ENCODE assay signal across 8 cellular contexts in genomic region chr13:72781461-72782439, GRCh38. TPM values are rescaled to one million over a fixed set of nuclear protein-coding genes. Genes with fewer than 3 reads are reported as not detected.
DNase-seq lines count a peak whose midpoint lies in the region; ATAC-seq and TF ChIP-seq lines count a peak whose summit lies in the region.

Gene DIS3, minus strand, starts transcription at chr13:72781900. Its CDS starts 68 bp downstream, at chr13:72781832.
Gene PIBF1, plus strand, starts transcription at chr13:72782133. Its CDS starts 1,337 bp downstream, at chr13:72783470.

- H3K4me3 Mint-ChIP-seq in activated T-helper 17 cell treated with anti-CD3 and anti-CD28 coated beads, Interleukin-2, amount 50 U/mL, for 72 hours = peak within 1 kb of the TSS; percentile 98
- H3K4me3 Mint-ChIP-seq in naive thymus-derived CD8-positive, alpha-beta T cell = peak within 1 kb of the TSS; percentile 98 to 100 (median 99)

- peak; percentile 99 for DNase-seq in ELF-1 (ENCODE audit: low read depth, low spot score)
- peak; percentile 94 for DNase-seq in GOT3 (lab: John Stamatoyannopoulos, UW)
- peak; percentile 78 for DNase-seq in LNCaP clone FGC (ENCODE audit: low read depth)
- peak; percentile 97 for DNase-seq in RWPE1 (ENCODE audit: low spot score)
- peak; percentile 97 for DNase-seq in fibroblast of mammary gland (ENCODE audit: low read depth)
- peak; percentile 87 to 97 (median 94) for DNase-seq in naive thymus-derived CD8-positive, alpha-beta T cell
- peak; percentile 83 to 94 (median 92) for DNase-seq in stimulated activated naive CD4-positive, alpha-beta T cell (lab: John Stamatoyannopoulos, UW)

- no peaks in the 10 kb centered on the region for H3K27me3 Mint-ChIP-seq in activated T-helper 17 cell treated with anti-CD3 and anti-CD28 coated beads, Interleukin-2, amount 50 U/mL, for 72 hours
- no peaks in the 10 kb centered on the region for H3K27me3 Mint-ChIP-seq in naive thymus-derived CD8-positive, alpha-beta T cell

- H3K36me3 Mint-ChIP-seq in activated T-helper 17 cell treated with anti-CD3 and anti-CD28 coated beads, Interleukin-2, amount 50 U/mL, for 72 hours (ENCODE audit: low read depth) = peaks cover 88% of the 10 kb centered on the region
- H3K36me3 Mint-ChIP-seq in naive thymus-derived CD8-positive, alpha-beta T cell = peaks cover 4 to 46% (median 19%) of the 10 kb centered on the region in 3 donors

- no peaks in the 10 kb centered on the region for H3K9me3 Mint-ChIP-seq in activated T-helper 17 cell treated with anti-CD3 and anti-CD28 coated beads, Interleukin-2, amount 50 U/mL, for 72 hours
- peaks cover 0 to 2% (median 0%) of the 10 kb centered on the region in 9 donors for H3K9me3 Mint-ChIP-seq in naive thymus-derived CD8-positive, alpha-beta T cell

- peak; percentile 97 for ATAC-seq in activated T-helper 17 cell treated with anti-CD3 and anti-CD28 coated beads, Interleukin-2, amount 50 U/mL, for 72 hours (replicated peaks)
- ATAC-seq in naive thymus-derived CD8-positive, alpha-beta T cell = peak; percentile 96 to 97

- POLR2A ChIA-PET in RWPE1 (lab: Yijun Ruan, JAX; ENCODE audit: low non-redundant PET) = no interaction called here
- POLR2A ChIA-PET in naive thymus-derived CD8-positive, alpha-beta T cell (lab: Charles Lee) = interaction anchor here (1.4 kb wide), 1 partner anchor 54 kb away, joined by 3 read pairs; the partner anchor contains the start of genes BORA and MZT1

- H3K4me3 ChIP-seq in LNCaP clone FGC (ENCODE audit: low read depth, low read length) = peak within 1 kb of the TSS; percentile 80
- H3K4me3 ChIP-seq in fibroblast of mammary gland (ENCODE audit: control insufficient read depth, low read depth, low read length) = peak within 1 kb of the TSS; percentile 99

- TF ChIP-seq CTCF in LNCaP clone FGC (IDR thresholded peaks at IDR 0.05; ENCODE audit: control insufficient read depth, extremely low read depth, insufficient read depth) (no peak), RWPE1 (conservative IDR thresholded peaks at IDR 0.05; ENCODE audit: low read depth) (no peak), fibroblast of mammary gland (conservative IDR thresholded peaks at IDR 0.05; ENCODE audit: control insufficient read depth, insufficient read depth, low read depth, low read length) (no peak)

- H3K27ac ChIP-seq in RWPE1 = peak within 1 kb of the TSS; percentile 86

- CTCF ChIA-PET in RWPE1 (lab: Yijun Ruan, JAX) = no interaction called here

- H3K27ac Mint-ChIP-seq in activated T-helper 17 cell treated with anti-CD3 and anti-CD28 coated beads, Interleukin-2, amount 50 U/mL, for 72 hours = peak within 1 kb of the TSS; percentile 99
- peak within 1 kb of the TSS; percentile 97 to 100 (median 99) for H3K27ac Mint-ChIP-seq in naive thymus-derived CD8-positive, alpha-beta T cell

- H3K4me1 Mint-ChIP-seq in activated T-helper 17 cell treated with anti-CD3 and anti-CD28 coated beads, Interleukin-2, amount 50 U/mL, for 72 hours = peaks cover 33% of the 10 kb centered on the region
- H3K4me1 Mint-ChIP-seq in naive thymus-derived CD8-positive, alpha-beta T cell = peaks cover 34 to 79% (median 70%) of the 10 kb centered on the region in 4 donors

RNA-seq across cellular contexts. Expression of gene DIS3, which starts in this region (rescaled TPM):
- total RNA-seq in activated T-helper 17 cell treated with anti-CD3 and anti-CD28 coated beads, Interleukin-2, amount 50 U/mL, for 72 hours = 10 to 100 TPM; 40.7 to 50.5 TPM
- total RNA-seq in naive thymus-derived CD8-positive, alpha-beta T cell = 10 to 100 TPM; 40.8 to 42.6 TPM
- polyA plus RNA-seq in naive thymus-derived CD8-positive, alpha-beta T cell = 10 to 100 TPM; 14.7 to 16.4 (median 14.9) TPM

RNA-seq across cellular contexts. Expression of gene PIBF1, which starts in this region (rescaled TPM):
- 10 to 100 TPM; 20.7 to 27.7 TPM for total RNA-seq in activated T-helper 17 cell treated with anti-CD3 and anti-CD28 coated beads, Interleukin-2, amount 50 U/mL, for 72 hours
- 10 to 100 TPM; 30.3 to 32.3 TPM for total RNA-seq in naive thymus-derived CD8-positive, alpha-beta T cell
- 10 to 100 TPM; 18.3 to 23.6 (median 19.7) TPM for polyA plus RNA-seq in naive thymus-derived CD8-positive, alpha-beta T cell

Comparison
In these comparisons a context has a peak if more than half of its experiments do, and no peak if none do; other contexts are left out.
1. Peak in every context shown above with its lines: DNase-seq, ATAC-seq, H3K4me3 ChIP-seq and H3K27ac ChIP-seq.